Comparison of ENCODE assay signal across 10 cellular contexts in genomic region chr11:65014961-65015227, GRCh38. TPM values are rescaled to one million over a fixed set of nuclear protein-coding genes. Genes with fewer than 3 reads are reported as not detected.
DNase-seq lines count a peak whose midpoint lies in the region; ATAC-seq, FAIRE-seq and TF ChIP-seq lines count a peak whose summit lies in the region.
"Not testable (repeated sequence)": the region's sequence is repeated elsewhere in the genome, so short reads cannot be mapped to it uniquely, and the experiment has no call there.
"Had no signal": no experiment of that assay in that cellular context is flagged by ENCODE, and none has a peak within 500 bp of the region (broad histone marks: within the 10 kb centered on the region; RNA-seq: fewer than 3 reads in every experiment).

No MANE protein-coding gene starts in this region.

- H3K23ac ChIP-seq in H9 (ENCODE audit: insufficient read length, low read depth, low read length) = not testable (repeated sequence)

- not testable (repeated sequence) for H3K14ac ChIP-seq in H9 (ENCODE audit: insufficient read depth, low read length)

- peaks cover 20 to 47% (median 38%) of the 10 kb centered on the region in 3 experiments for H3K36me3 Mint-ChIP-seq in H9 (ENCODE audit: insufficient read depth in 1 of 3, low read depth in 3 of 3)
- H3K36me3 Mint-ChIP-seq in activated naive CD4-positive, alpha-beta T cell treated with anti-CD3 and anti-CD28 coated beads, Interleukin-2, amount 50 U/mL, for 24 hours = not testable (repeated sequence)
- peaks cover 0 to 12% (median 3%) of the 10 kb centered on the region in 3 donors for H3K36me3 Mint-ChIP-seq in naive thymus-derived CD8-positive, alpha-beta T cell

- H4K20me1 ChIP-seq in H9 (ENCODE audit: control insufficient read depth, insufficient read depth, insufficient read length) = not testable (repeated sequence)

- H2BK12ac ChIP-seq in H9 (ENCODE audit: insufficient read length, low read depth, low read length) = not testable (repeated sequence)

- H3K27me3 ChIP-seq in H9 (ENCODE audit: insufficient read depth, low read length); SJCRH30; duodenal mucosa (ENCODE audit: control insufficient read depth in 1 of 2, insufficient read depth in 2 of 2, low read length in 2 of 2); iPS DF 6.9 (ENCODE audit: control insufficient read depth, insufficient read depth, low read length): not testable (repeated sequence)

- not testable (repeated sequence) for H3K18ac ChIP-seq in H9 (ENCODE audit: insufficient read length, low read depth, low read length)

- not testable (repeated sequence) for H2BK120ac ChIP-seq in H9 (ENCODE audit: low read depth, low read length, poor library complexity, severe bottlenecking)

- not testable (repeated sequence) for H3K9ac ChIP-seq in H9 (ENCODE audit: extremely low read depth, insufficient read length, low read length)
- H3K9ac ChIP-seq in duodenal mucosa (ENCODE audit: low read depth in 1 of 2, low read length in 2 of 2) = peak overlapping the region; percentile 98

- not testable (repeated sequence) for TF ChIP-seq RAD21 in A549 (conservative IDR thresholded peaks at IDR 0.05 in 1 of 2, IDR thresholded peaks at IDR 0.05 in 1 of 2)

- H3K23me2 ChIP-seq in H9 (ENCODE audit: insufficient read length, low read depth, low read length, poor library complexity, severe bottlenecking) = not testable (repeated sequence)

- not testable (repeated sequence) for TF ChIP-seq CTCF in A549 (IDR thresholded peaks at IDR 0.05); H9 (conservative IDR thresholded peaks at IDR 0.05)

- not testable (repeated sequence) for H2AFZ ChIP-seq in H9 (ENCODE audit: low read length)

- H3K56ac ChIP-seq in H9 (ENCODE audit: insufficient read length, low read depth, low read length) = not testable (repeated sequence)

- not testable (repeated sequence) for H3K79me1 ChIP-seq in H9 (ENCODE audit: insufficient read depth, low read depth, low read length, poor library complexity, severe bottlenecking)

- not testable (repeated sequence) for H4K5ac ChIP-seq in H9 (ENCODE audit: insufficient read length, low read depth, low read length)

- not testable (repeated sequence) for H3K27me3 Mint-ChIP-seq in H9 (ENCODE audit: low read depth); activated naive CD4-positive, alpha-beta T cell treated with anti-CD3 and anti-CD28 coated beads, Interleukin-2, amount 50 U/mL, for 24 hours; naive thymus-derived CD8-positive, alpha-beta T cell

- H3T11ph ChIP-seq in H9 (ENCODE audit: low read length) = not testable (repeated sequence)

- CTCF ChIA-PET in A549 (lab: Yijun Ruan, JAX) = interaction anchor here (0.8 to 8.0 kb wide), 59 partner anchors 12 to 253 kb away, joined by 3 to 97 read pairs (median 7); partner anchors contain the start of genes BATF2, CDC42BPG, CDCA5 and EHD1

- H2BK15ac ChIP-seq in H9 (ENCODE audit: low read depth, low read length) = not testable (repeated sequence)

- H4K8ac ChIP-seq in H9 (replicated peaks; ENCODE audit: insufficient read length, low read depth, low read length) = not testable (repeated sequence)

- peak overlapping the region in 2 of 3 experiments; percentile 40 to 68; a peak in 3 of 7 replicates for H3K27ac Mint-ChIP-seq in H9
- peak overlapping the region; percentile 95 for H3K27ac Mint-ChIP-seq in activated naive CD4-positive, alpha-beta T cell treated with anti-CD3 and anti-CD28 coated beads, Interleukin-2, amount 50 U/mL, for 24 hours
- peak overlapping the region; percentile 84 to 97 (median 94) for H3K27ac Mint-ChIP-seq in naive thymus-derived CD8-positive, alpha-beta T cell

- not testable (repeated sequence) for FAIRE-seq in A549 (lab: Jason Lieb, UNC)

- H2BK5ac ChIP-seq in H9 (ENCODE audit: insufficient read length, low read length) = not testable (repeated sequence)

- H3K4me1 ChIP-seq in A549 (peaks cover 26% of the 10 kb centered on the region), duodenal mucosa (ENCODE audit: control insufficient read depth in 1 of 2, insufficient read depth in 2 of 2, low read length in 2 of 2) (peaks cover 10 to 20% of the 10 kb centered on the region in 2 donors)
- not testable (repeated sequence) for H3K4me1 ChIP-seq in H9 (ENCODE audit: insufficient read depth, low read length); SJCRH30; iPS DF 6.9 (ENCODE audit: control insufficient read depth, insufficient read depth, low read length)

- H4K91ac ChIP-seq in H9 (ENCODE audit: insufficient read length, low read depth, low read length) = not testable (repeated sequence)

- H3K4me1 Mint-ChIP-seq in H9 = not testable (repeated sequence)
- peaks cover 28% of the 10 kb centered on the region for H3K4me1 Mint-ChIP-seq in activated naive CD4-positive, alpha-beta T cell treated with anti-CD3 and anti-CD28 coated beads, Interleukin-2, amount 50 U/mL, for 24 hours
- peaks cover 17 to 32% (median 29%) of the 10 kb centered on the region in 4 donors for H3K4me1 Mint-ChIP-seq in naive thymus-derived CD8-positive, alpha-beta T cell

- H3K9me3 ChIP-seq in A549; H9 (ENCODE audit: control insufficient read depth, low read depth, low read length); SJCRH30 (replicated peaks); duodenal mucosa (ENCODE audit: control insufficient read depth in 1 of 2, low read length in 2 of 2); iPS DF 6.9 (ENCODE audit: control insufficient read depth, insufficient read depth, low read length): not testable (repeated sequence)

- H3K4me2 ChIP-seq in A549 (peak overlapping the region; percentile 74), H9 (ENCODE audit: insufficient read depth, insufficient read length, low read length) (peak overlapping the region; percentile 41)

- POLR2A ChIA-PET in A549 (lab: Yijun Ruan, JAX) = interaction anchor here (1.2 kb wide), 2 partner anchors 18 to 43 kb away, joined by 3 read pairs; partner anchors contain the start of genes BATF2 and MAJIN
- POLR2A ChIA-PET in naive thymus-derived CD8-positive, alpha-beta T cell (lab: Charles Lee) = interaction anchor here (0.8 to 2.9 kb wide), 13 partner anchors 9 to 120 kb away, joined by 3 to 23 read pairs (median 5); partner anchors contain the start of genes FAU, MRPL49, SAC3D1 and SNX15

- H2BK20ac ChIP-seq in H9 (ENCODE audit: low read depth, low read length, poor library complexity, severe bottlenecking) = not testable (repeated sequence)

- H3K4me3 ChIP-seq in A549 (peak overlapping the region; percentile 65), SJCRH30 (peak overlapping the region; percentile 77), duodenal mucosa (ENCODE audit: low read depth in 1 of 2, low read length in 2 of 2) (peak overlapping the region; percentile 92 to 97), iPS DF 6.9 (ENCODE audit: low read length) (peak overlapping the region; percentile 54; the same call in 1 of the 2 replicates)

- H3K36me3 ChIP-seq in SJCRH30; iPS DF 6.9 (ENCODE audit: control insufficient read depth, insufficient read depth, low read length): not testable (repeated sequence)
- H3K36me3 ChIP-seq in duodenal mucosa (ENCODE audit: control insufficient read depth in 1 of 2, insufficient read depth in 2 of 2, low read length in 2 of 2) = peaks cover 0 to 13% of the 10 kb centered on the region in 2 donors

- not testable (repeated sequence) for H3K4ac ChIP-seq in H9 (ENCODE audit: low read depth, low read length)

- TF ChIP-seq POLR2A in A549 (IDR thresholded peaks at IDR 0.05; ENCODE audit: low read length) = not testable (repeated sequence)

- H3K4me3 Mint-ChIP-seq in H9 = peak overlapping the region; percentile 83 to 92
- peak overlapping the region; percentile 91 for H3K4me3 Mint-ChIP-seq in activated naive CD4-positive, alpha-beta T cell treated with anti-CD3 and anti-CD28 coated beads, Interleukin-2, amount 50 U/mL, for 24 hours
- peak overlapping the region; percentile 86 to 95 (median 90) for H3K4me3 Mint-ChIP-seq in naive thymus-derived CD8-positive, alpha-beta T cell

- not testable (repeated sequence) for H3K9me3 Mint-ChIP-seq in H9; activated naive CD4-positive, alpha-beta T cell treated with anti-CD3 and anti-CD28 coated beads, Interleukin-2, amount 50 U/mL, for 24 hours; naive thymus-derived CD8-positive, alpha-beta T cell

- DNase-seq in A549 (ENCODE audit: low read depth in 1 of 2, low spot score in 1 of 2); H9; SJCRH30; iPS DF 6.9 (ENCODE audit: low read depth, low spot score); naive thymus-derived CD8-positive, alpha-beta T cell: not testable (repeated sequence)
- DNase-seq in stimulated activated CD8-positive, alpha-beta memory T cell treated with anti-CD3 and anti-CD28 coated beads, Interleukin-4, amount 100 ng/mL, for 48 hours = peak; percentile 29

- ATAC-seq in A549; naive thymus-derived CD8-positive, alpha-beta T cell: not testable (repeated sequence)

- not testable (repeated sequence) for H3K79me2 ChIP-seq in H9 (ENCODE audit: insufficient read depth, low read length)

- H3K27ac ChIP-seq in A549 = peak overlapping the region; percentile 95 to 97
- H3K27ac ChIP-seq in H9 (ENCODE audit: insufficient read length, low read depth, low read length); duodenal mucosa (ENCODE audit: low read depth, low read length); iPS DF 6.9 (ENCODE audit: low read length): not testable (repeated sequence)
- peak overlapping the region; percentile 87; the same call in 1 of the 2 replicates for H3K27ac ChIP-seq in SJCRH30

- TF ChIP-seq EP300 in A549 (IDR thresholded peaks at IDR 0.05) = not testable (repeated sequence)

- 87% methylated on average over 8 of the region's 8 CpGs for WGBS in A549 (ENCODE audit: missing lambda C conversion rate)
- WGBS in H9 (ENCODE audit: extremely low coverage, insufficient read length, low lambda C conversion rate) = no CpG with 5 or more reads among the region's 8 CpGs
- WGBS in iPS DF 6.9 (ENCODE audit: insufficient coverage, insufficient read length) = no CpG with 5 or more reads among the region's 8 CpGs

- not testable (repeated sequence) for H2AK5ac ChIP-seq in H9 (ENCODE audit: insufficient read length, low read length)

RNA-seq across cellular contexts. Expression of gene ARL2, which starts 0.9 kb away (rescaled TPM):
- polyA plus RNA-seq in A549 (2011; rRNA removed) (117 and 129 TPM in 2 replicates), A549 (2017; fragmentation: RNase III; extraction: RNeasy Plus Mini Kit Qiagen cat#74134 plus additional on column Dnase treatment) (136 to 166 TPM (median 160 TPM) in 3 replicates)
- 226 and 286 TPM in 2 replicates for polyA plus RNA-seq in A549 (2012; cell fraction: cytosol; rRNA removed)
- polyA plus RNA-seq in A549 (2012; cell fraction: nucleus; rRNA removed) = 174 and 199 TPM in 2 replicates
- 54.8 and 57.0 TPM in 2 replicates for polyA minus RNA-seq in A549 (2011; rRNA and poly(A)+ RNA removed)
- total RNA-seq in H9 (2021) = 200 and 203 TPM in 2 replicates
- total RNA-seq in SJCRH30 (2014; rRNA removed; shearing (Covaris generic)) = 80.9 and 94.8 TPM in 2 replicates
- total RNA-seq in naive thymus-derived CD8-positive, alpha-beta T cell = 10 to 100 TPM; 37.0 to 38.4 TPM
- polyA plus RNA-seq in naive thymus-derived CD8-positive, alpha-beta T cell = 100 to 1,000 TPM; 108 to 135 (median 122) TPM

RNA-seq across cellular contexts. Expression of gene SNX15, which starts 12.3 kb away (rescaled TPM):
- polyA plus RNA-seq in A549 (2011; rRNA removed) (13.4 and 15.8 TPM in 2 replicates), A549 (2017; fragmentation: RNase III; extraction: RNeasy Plus Mini Kit Qiagen cat#74134 plus additional on column Dnase treatment) (17.0 to 18.4 TPM (median 17.7 TPM) in 3 replicates)
- 24.4 and 25.9 TPM in 2 replicates for polyA plus RNA-seq in A549 (2012; cell fraction: cytosol; rRNA removed)
- 17.6 and 18.2 TPM in 2 replicates for polyA plus RNA-seq in A549 (2012; cell fraction: nucleus; rRNA removed)
- polyA minus RNA-seq in A549 (2011; rRNA and poly(A)+ RNA removed) = 7.9 and 9.5 TPM in 2 replicates
- total RNA-seq in H9 (2021) = 24.3 and 25.7 TPM in 2 replicates
- 13.8 and 14.8 TPM in 2 replicates for total RNA-seq in SJCRH30 (2014; rRNA removed; shearing (Covaris generic))
- 10 to 100 TPM; 27.3 to 29.6 TPM for total RNA-seq in naive thymus-derived CD8-positive, alpha-beta T cell
- polyA plus RNA-seq in naive thymus-derived CD8-positive, alpha-beta T cell = 10 to 100 TPM; 10.5 to 11.9 (median 11.9) TPM

RNA-seq across cellular contexts. Expression of gene BATF2, which starts 18.1 kb away (rescaled TPM):
- polyA plus RNA-seq in A549 (2011; rRNA removed) (0.67 and 0.79 TPM in 2 replicates), A549 (2017; fragmentation: RNase III; extraction: RNeasy Plus Mini Kit Qiagen cat#74134 plus additional on column Dnase treatment) (0.21 to 0.35 TPM (median 0.29 TPM) in 3 replicates)
- 0.45 and 0.60 TPM in 2 replicates for polyA plus RNA-seq in A549 (2012; cell fraction: cytosol; rRNA removed)
- polyA plus RNA-seq in A549 (2012; cell fraction: nucleus; rRNA removed) = 0.55 and 0.83 TPM in 2 replicates
- polyA minus RNA-seq in A549 (2011; rRNA and poly(A)+ RNA removed) = 0.68 and 0.91 TPM in 2 replicates
- total RNA-seq in H9 (2021) = 0.72 and 1.0 TPM in 2 replicates
- 0.43 and 0.51 TPM in 2 replicates for total RNA-seq in SJCRH30 (2014; rRNA removed; shearing (Covaris generic))
- not detected for total RNA-seq in naive thymus-derived CD8-positive, alpha-beta T cell
- not detected for polyA plus RNA-seq in naive thymus-derived CD8-positive, alpha-beta T cell

RNA-seq across cellular contexts. Expression of gene SAC3D1, which starts 26.1 kb away (rescaled TPM):
- 9.4 and 12.9 TPM in 2 replicates for polyA plus RNA-seq in A549 (2011; rRNA removed)
- polyA plus RNA-seq in A549 (2012; cell fraction: cytosol; rRNA removed) = 51.4 and 63.6 TPM in 2 replicates
- 48.8 and 84.3 TPM in 2 replicates for polyA plus RNA-seq in A549 (2012; cell fraction: nucleus; rRNA removed)
- 29.0 to 31.0 TPM (median 30.4 TPM) in 3 replicates for polyA plus RNA-seq in A549 (2017; fragmentation: RNase III; extraction: RNeasy Plus Mini Kit Qiagen cat#74134 plus additional on column Dnase treatment)
- 6.0 and 8.6 TPM in 2 replicates for polyA minus RNA-seq in A549 (2011; rRNA and poly(A)+ RNA removed)
- 20.7 and 21.9 TPM in 2 replicates for total RNA-seq in H9 (2021)
- 15.0 TPM in 2 replicates for total RNA-seq in SJCRH30 (2014; rRNA removed; shearing (Covaris generic))
- 1 to 10 TPM; 6.7 to 9.4 TPM for total RNA-seq in naive thymus-derived CD8-positive, alpha-beta T cell
- 10 to 100 TPM in 2 of 3 donors, 1 to 10 TPM in 1; 6.7 to 13.9 (median 10.7) TPM for polyA plus RNA-seq in naive thymus-derived CD8-positive, alpha-beta T cell

RNA-seq across cellular contexts. Expression of gene MAJIN, which starts 43.0 kb away (rescaled TPM):
- polyA plus RNA-seq in A549 (2011; rRNA removed) (0.12 and 0.24 TPM in 2 replicates), A549 (2017; fragmentation: RNase III; extraction: RNeasy Plus Mini Kit Qiagen cat#74134 plus additional on column Dnase treatment) (not detected in 3 replicates)
- polyA plus RNA-seq in A549 (2012; cell fraction: cytosol; rRNA removed) = 0.04 TPM in 1 of 2 replicates, not detected in the other
- 0.12 TPM in 1 of 2 replicates, not detected in the other for polyA plus RNA-seq in A549 (2012; cell fraction: nucleus; rRNA removed)
- polyA minus RNA-seq in A549 (2011; rRNA and poly(A)+ RNA removed) = not detected in 2 replicates
- not detected in 2 replicates for total RNA-seq in H9 (2021)
- not detected in 2 replicates for total RNA-seq in SJCRH30 (2014; rRNA removed; shearing (Covaris generic))
- 1 to 10 TPM; 1.9 to 2.4 TPM for total RNA-seq in naive thymus-derived CD8-positive, alpha-beta T cell
- under 1 TPM in 2 of 3 donors, not detected in 1; 0.48 to 0.84 TPM for polyA plus RNA-seq in naive thymus-derived CD8-positive, alpha-beta T cell
- total RNA-seq: A172, left cardiac atrium had no signal
